In the genomic region with DNA sequence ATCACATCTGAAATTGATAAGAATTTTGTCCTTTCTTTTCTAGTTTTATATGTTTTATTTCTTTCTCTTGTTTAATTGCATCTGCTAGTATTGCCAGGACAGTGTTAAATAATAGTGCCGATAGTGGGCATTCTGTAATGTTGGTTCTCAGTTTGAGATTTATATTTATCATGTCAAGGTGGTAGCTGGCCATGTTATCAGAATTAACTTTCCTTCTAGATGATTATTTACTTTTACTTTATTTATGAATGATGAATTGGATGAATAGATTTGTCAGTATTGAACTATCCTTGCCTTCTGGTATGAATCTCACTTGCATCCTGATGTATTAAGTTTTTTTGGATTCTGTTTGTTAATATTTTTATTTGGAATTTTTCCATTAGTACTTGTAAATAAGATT, we compare ENCODE assay signal across 31 cellular contexts.
"Had no signal": no experiment of that assay in that cellular context is flagged by ENCODE, and none has a peak within 500 bp of the region (broad histone marks: within the 10 kb centered on the region; RNA-seq: fewer than 3 reads in every experiment).

No MANE protein-coding gene starts in this region.

- H3K27me3 ChIP-seq: adrenal gland, body of pancreas had no signal

- H3K9me3 Mint-ChIP-seq: activated T-helper 17 cell treated with anti-CD3 and anti-CD28 coated beads, Interleukin-2, amount 50 U/mL, for 72 hours; effector memory CD8-positive, alpha-beta T cell had no signal

- H3K4me1 ChIP-seq: adrenal gland, body of pancreas had no signal

- H3K36me3 ChIP-seq: adrenal gland had no signal

- H3K4me3 Mint-ChIP-seq: activated CD4-positive, alpha-beta memory T cell treated with anti-CD3 and anti-CD28 coated beads, Interleukin-2, amount 10 ng/mL, durations not matched to agents 7 days and 5 days; activated CD4-positive, alpha-beta T cell treated with anti-CD3 and anti-CD28 coated beads, Interleukin-2, amount 10 ng/mL, durations not matched to agents 7 days and 5 days; activated naive CD8-positive, alpha-beta T cell; activated T-cell treated with anti-CD3 and anti-CD28 coated beads, Interleukin-2, amount 50 U/mL, for 4 hours; activated T-helper 17 cell treated with anti-CD3 and anti-CD28 coated beads, Interleukin-2, amount 50 U/mL, for 72 hours; effector memory CD8-positive, alpha-beta T cell had no signal

- H3K9me3 ChIP-seq: body of pancreas had no signal

- FAIRE-seq: endothelial cell of umbilical vein had no signal

- ATAC-seq: activated T-cell treated with anti-CD3 and anti-CD28 coated beads, Interleukin-2, amount 50 U/mL, for 4 hours; activated T-helper 17 cell treated with anti-CD3 and anti-CD28 coated beads, Interleukin-2, amount 50 U/mL, for 72 hours; body of pancreas; effector memory CD8-positive, alpha-beta T cell; esophagus mucosa had no signal

- H3K27ac Mint-ChIP-seq: activated CD4-positive, alpha-beta memory T cell treated with anti-CD3 and anti-CD28 coated beads, Interleukin-2, amount 10 ng/mL, durations not matched to agents 7 days and 5 days; activated CD4-positive, alpha-beta T cell treated with anti-CD3 and anti-CD28 coated beads, Interleukin-2, amount 10 ng/mL, durations not matched to agents 7 days and 5 days; activated naive CD8-positive, alpha-beta T cell; activated T-helper 17 cell treated with anti-CD3 and anti-CD28 coated beads, Interleukin-2, amount 50 U/mL, for 72 hours; effector memory CD8-positive, alpha-beta T cell had no signal

- H3K27me3 Mint-ChIP-seq: activated CD4-positive, alpha-beta memory T cell treated with anti-CD3 and anti-CD28 coated beads, Interleukin-2, amount 10 ng/mL, durations not matched to agents 7 days and 5 days; activated CD4-positive, alpha-beta T cell treated with anti-CD3 and anti-CD28 coated beads, Interleukin-2, amount 10 ng/mL, durations not matched to agents 7 days and 5 days; activated naive CD8-positive, alpha-beta T cell; activated T-helper 17 cell treated with anti-CD3 and anti-CD28 coated beads, Interleukin-2, amount 50 U/mL, for 72 hours; effector memory CD8-positive, alpha-beta T cell had no signal

- H3K27ac ChIP-seq: adrenal gland, body of pancreas, epithelial cell of prostate had no signal

- H3K4me3 ChIP-seq: adrenal gland, body of pancreas had no signal

- DNase-seq: activated CD4-positive, alpha-beta memory T cell treated with anti-CD3 and anti-CD28 coated beads, Interleukin-2, amount 10 ng/mL, durations not matched to agents 7 days and 5 days; activated CD4-positive, alpha-beta T cell treated with anti-CD3 and anti-CD28 coated beads for 1 hour; activated CD4-positive, alpha-beta T cell treated with anti-CD3 and anti-CD28 coated beads for 4 hours; activated CD4-positive, alpha-beta T cell treated with anti-CD3 and anti-CD28 coated beads, Interleukin-2, amount 10 ng/mL, durations not matched to agents 7 days and 5 days; activated CD4-positive, alpha-beta T cell treated with anti-CD3 and anti-CD28 coated beads, Interleukin-2, amount 50 U/mL, for 4 hours; activated CD4-positive, CD25-positive, alpha-beta regulatory T cell; activated CD8-positive, alpha-beta memory T cell treated with anti-CD3 and anti-CD28 coated beads, Interleukin-2, amount 50 U/mL, for 48 hours; activated effector memory CD4-positive, alpha-beta T cell treated with Interleukin-2 at 50 U/mL for 16 hours; activated gamma-delta T cell treated with Interleukin-2 at 50 U/mL for 16 hours; activated naive CD4-positive, alpha-beta T cell treated with anti-CD3 and anti-CD28 coated beads, Interleukin-2, amount 50 U/mL, for 16 hours; activated naive CD4-positive, alpha-beta T cell treated with Interleukin-2 at 50 U/mL for 16 hours; activated T-cell treated with anti-CD3 and anti-CD28 coated beads for 4 hours; activated T-cell treated with anti-CD3 and anti-CD28 coated beads, Interleukin-2, amount 50 U/mL, for 4 hours; adrenal gland; amygdala; aorta; body of pancreas; caudate nucleus; cortex of kidney; dermis blood vessel endothelial cell; effector CD4-positive, alpha-beta T cell; effector memory CD8-positive, alpha-beta T cell; foreskin fibroblast; head of caudate nucleus; hippocampal formation; T-helper 2 cell had no signal
